In the genomic region with DNA sequence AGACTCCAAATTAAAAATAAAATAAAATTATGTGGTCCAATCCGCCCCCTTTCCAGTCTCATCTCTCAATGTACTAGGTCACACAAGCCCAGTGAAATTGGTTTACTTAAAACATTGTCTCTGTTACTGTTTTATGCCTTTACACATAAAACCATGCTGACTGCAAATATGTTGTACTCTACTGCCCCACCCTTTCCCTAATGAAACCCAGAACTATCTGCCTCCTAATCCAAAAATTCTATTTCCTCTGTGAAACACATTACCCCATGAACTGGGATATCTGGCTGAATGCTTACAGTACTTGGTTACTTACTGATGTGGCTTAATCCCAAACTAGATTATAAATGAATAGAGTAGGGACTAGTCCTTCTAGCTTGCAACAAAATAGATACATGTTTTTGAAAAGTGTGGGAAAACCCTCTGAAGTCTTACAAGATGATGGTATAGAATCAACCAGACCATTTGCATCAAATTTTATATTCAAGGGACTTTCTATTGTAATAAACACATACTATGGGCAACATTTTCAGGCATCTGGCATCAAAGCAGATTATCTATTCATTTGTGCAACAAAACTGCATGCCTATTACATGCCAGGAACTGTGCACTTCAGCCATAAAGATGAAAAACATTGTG, we compare ENCODE assay signal across 8 cellular contexts. TPM values are rescaled to one million over a fixed set of nuclear protein-coding genes. Genes with fewer than 3 reads are reported as not detected.
DNase-seq lines count a peak whose midpoint lies in the region; ATAC-seq and TF ChIP-seq lines count a peak whose summit lies in the region.

No MANE protein-coding gene starts in this region.

- H2AFZ ChIP-seq in DND-41 (ENCODE audit: low read depth, low read length) = no peak overlapping the region

- no peak for DNase-seq in DND-41
- DNase-seq in WTC11 (ENCODE audit: low spot score) = no peak
- peak; percentile 68 for DNase-seq in fibroblast of peridontal ligament (ENCODE audit: extremely low read depth)
- no peak for DNase-seq in sciatic nerve (ENCODE audit: low spot score)
- DNase-seq in stimulated activated CD4-positive, alpha-beta T cell treated with anti-CD3 and anti-CD28 coated beads, Interleukin-2, amount 100 ng/mL, for 48 hours = no peak
- DNase-seq in MV-4-11 (lab: John Stamatoyannopoulos, UW) = no peak
- DNase-seq in D341Med (ENCODE audit: low spot score) = no peak

- TF ChIP-seq CTCF in DND-41 (IDR thresholded peaks at IDR 0.05; ENCODE audit: borderline replicate concordance, extremely low read depth, low read length, poor library complexity, severe bottlenecking) (no peak), WTC11 (IDR thresholded peaks at IDR 0.05) (no peak)

- peak overlapping the region; percentile 88 for H3K27ac Mint-ChIP-seq in WTC11

- no peak overlapping the region for H3K9ac ChIP-seq in DND-41 (ENCODE audit: low read depth, low read length)

- no peaks in the 10 kb centered on the region for H3K27me3 ChIP-seq in DND-41 (ENCODE audit: insufficient read depth, low read length, poor library complexity)

- CTCF ChIA-PET in WTC11 (lab: Charles Lee) = interaction anchor here (0.7 kb wide), 1 partner anchor 23 kb away, joined by 4 read pairs; no protein-coding TSS in a partner anchor

- H3K4me1 Mint-ChIP-seq in WTC11 = peaks cover 70% of the 10 kb centered on the region

- H3K27ac ChIP-seq in DND-41 (ENCODE audit: low read length) = no peak overlapping the region

- no peak for ATAC-seq in DND-41 (ENCODE audit: insufficient read depth, low read depth)
- no peak for ATAC-seq in WTC11
- peak; percentile 71 for ATAC-seq in sciatic nerve
- ATAC-seq in HG03439 (IDR thresholded peaks at IDR 0.05; ENCODE audit: unreplicated experiment) = no peak

- H3K79me2 ChIP-seq in DND-41 (ENCODE audit: insufficient read depth, low read length) = no peaks in the 10 kb centered on the region

- peak overlapping the region; percentile 25; the same call in 1 of the 2 replicates for H3K4me2 ChIP-seq in DND-41 (ENCODE audit: insufficient read depth, low read length)

- H3K27me3 Mint-ChIP-seq in WTC11 (ENCODE audit: low read depth) = no peaks in the 10 kb centered on the region

- intact Hi-C loops in sciatic nerve (cut with DNase I) = no loop called here

- H3K36me3 Mint-ChIP-seq in WTC11 = peaks cover 13% of the 10 kb centered on the region

- H3K9me3 ChIP-seq in DND-41 (ENCODE audit: insufficient read depth, low read length, severe bottlenecking) = no peaks in the 10 kb centered on the region

- peaks cover 83% of the 10 kb centered on the region for H4K20me1 ChIP-seq in DND-41 (ENCODE audit: insufficient read depth, low read length)

- H3K4me3 ChIP-seq in DND-41 (ENCODE audit: low read depth in 1 of 2, low read length in 2 of 2) = no peak overlapping the region

- H3K4me1 ChIP-seq in DND-41 (ENCODE audit: insufficient read depth, low read length) = peaks cover 65% of the 10 kb centered on the region

- H3K9me3 Mint-ChIP-seq in WTC11 = no peaks in the 10 kb centered on the region

- no peak overlapping the region for H3K4me3 Mint-ChIP-seq in WTC11

- peaks cover 63% of the 10 kb centered on the region for H3K36me3 ChIP-seq in DND-41 (ENCODE audit: insufficient read depth, low read length)

- POLR2A ChIA-PET in WTC11 (lab: Charles Lee) = no interaction called here

TF ChIP-seq in WTC11, 78 proteins besides CTCF, POLR2A, EP300 and RAD21:
- TF ChIP-seq, protein P1, sequence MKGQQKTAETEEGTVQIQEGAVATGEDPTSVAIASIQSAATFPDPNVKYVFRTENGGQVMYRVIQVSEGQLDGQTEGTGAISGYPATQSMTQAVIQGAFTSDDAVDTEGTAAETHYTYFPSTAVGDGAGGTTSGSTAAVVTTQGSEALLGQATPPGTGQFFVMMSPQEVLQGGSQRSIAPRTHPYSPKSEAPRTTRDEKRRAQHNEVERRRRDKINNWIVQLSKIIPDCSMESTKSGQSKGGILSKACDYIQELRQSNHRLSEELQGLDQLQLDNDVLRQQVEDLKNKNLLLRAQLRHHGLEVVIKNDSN (CRISPR knock-in tag; IDR thresholded peaks at IDR 0.05) = no peak
- TF ChIP-seq, protein P2, sequence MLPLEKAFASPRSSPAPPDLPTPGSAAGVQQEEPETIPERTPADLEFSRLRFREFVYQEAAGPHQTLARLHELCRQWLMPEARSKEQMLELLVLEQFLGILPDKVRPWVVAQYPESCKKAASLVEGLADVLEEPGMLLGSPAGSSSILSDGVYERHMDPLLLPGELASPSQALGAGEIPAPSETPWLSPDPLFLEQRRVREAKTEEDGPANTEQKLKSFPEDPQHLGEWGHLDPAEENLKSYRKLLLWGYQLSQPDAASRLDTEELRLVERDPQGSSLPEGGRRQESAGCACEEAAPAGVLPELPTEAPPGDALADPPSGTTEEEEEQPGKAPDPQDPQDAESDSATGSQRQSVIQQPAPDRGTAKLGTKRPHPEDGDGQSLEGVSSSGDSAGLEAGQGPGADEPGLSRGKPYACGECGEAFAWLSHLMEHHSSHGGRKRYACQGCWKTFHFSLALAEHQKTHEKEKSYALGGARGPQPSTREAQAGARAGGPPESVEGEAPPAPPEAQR (CRISPR knock-in tag; IDR thresholded peaks at IDR 0.05) = no peak
- TF ChIP-seq NFYB (CRISPR knock-in tag; conservative IDR thresholded peaks at IDR 0.05; ENCODE audit: low read depth) (no peak), ATF3 (CRISPR knock-in tag; conservative IDR thresholded peaks at IDR 0.05) (no peak), FOXK1 (CRISPR knock-in tag; IDR thresholded peaks at IDR 0.05) (no peak)

RNA-seq across cellular contexts. Expression of gene KMT2E, which starts 10.0 kb away (rescaled TPM):
- total RNA-seq in WTC11 (2021) (51.4 to 52.3 TPM (median 51.8 TPM) in 3 replicates), sciatic nerve (161 TPM)
